In the genomic region with DNA sequence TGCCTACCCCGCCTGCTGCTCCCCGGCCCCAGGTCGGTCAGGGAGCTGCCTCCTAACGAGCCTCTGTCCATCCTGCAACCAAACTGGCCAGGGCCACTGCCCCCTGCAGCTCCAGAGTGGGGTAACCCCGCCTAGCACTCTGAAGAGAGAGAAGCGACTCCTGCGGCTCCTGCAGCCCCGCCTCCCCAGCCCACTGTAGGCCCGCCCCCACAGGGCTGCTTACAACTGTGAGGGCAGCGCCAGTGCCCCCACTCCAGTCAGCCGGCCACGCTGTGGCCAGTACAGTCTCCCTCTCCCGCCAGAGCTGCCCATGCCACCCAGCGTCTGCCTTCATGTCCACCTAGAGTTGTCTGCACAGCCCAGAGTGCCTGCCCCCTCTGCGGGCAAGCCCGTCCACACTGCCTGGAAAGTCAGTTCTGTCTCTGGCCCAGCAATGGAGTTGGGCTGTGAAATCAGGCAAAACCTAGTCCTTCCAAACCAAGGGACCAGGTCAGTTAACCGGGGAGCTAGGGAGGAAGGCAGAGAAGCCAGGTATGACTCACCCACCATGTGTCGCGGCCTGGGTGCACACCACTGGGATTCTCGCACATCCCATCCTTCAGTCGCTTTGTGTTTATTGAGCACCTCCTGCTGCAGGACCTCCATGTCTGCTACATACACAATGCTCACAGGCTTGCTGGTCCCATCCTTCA, we compare ENCODE assay signal across 1 cellular context.
TF ChIP-seq lines count a peak whose summit lies in the region.

No MANE protein-coding gene starts in this region.

TF ChIP-seq in HepG2, 621 proteins besides CTCF, POLR2A, EP300 and RAD21 (continues in another document):
- peak; percentile 76; the same call in 1 of the 2 replicates for TF ChIP-seq HNRNPL (IDR thresholded peaks at IDR 0.05; ENCODE audit: low read depth, low read length)
- TF ChIP-seq ZNF260 (CRISPR knock-in tag; IDR thresholded peaks at IDR 0.05; ENCODE audit: borderline replicate concordance, low read depth): no peak
- TF ChIP-seq SOX13 (IDR thresholded peaks at IDR 0.05): no peak
- 0 out of 4 replicates have a peak, but pooled peaks of 1 of the 2 experiments have one; percentile 6 for TF ChIP-seq SOX13 (CRISPR knock-in tag; conservative IDR thresholded peaks at IDR 0.05 in 1 of 2, IDR thresholded peaks at IDR 0.05 in 1 of 2)
- no peak for TF ChIP-seq GATAD1 (CRISPR knock-in tag; IDR thresholded peaks at IDR 0.05)
- no peak for TF ChIP-seq ELF1 (CRISPR knock-in tag; IDR thresholded peaks at IDR 0.05)
- no peak for TF ChIP-seq ZFP41 (CRISPR knock-in tag; IDR thresholded peaks at IDR 0.05; ENCODE audit: borderline replicate concordance)
- no peak for TF ChIP-seq MTF2 (CRISPR knock-in tag; IDR thresholded peaks at IDR 0.05; ENCODE audit: borderline replicate concordance)
- TF ChIP-seq, protein P1, sequence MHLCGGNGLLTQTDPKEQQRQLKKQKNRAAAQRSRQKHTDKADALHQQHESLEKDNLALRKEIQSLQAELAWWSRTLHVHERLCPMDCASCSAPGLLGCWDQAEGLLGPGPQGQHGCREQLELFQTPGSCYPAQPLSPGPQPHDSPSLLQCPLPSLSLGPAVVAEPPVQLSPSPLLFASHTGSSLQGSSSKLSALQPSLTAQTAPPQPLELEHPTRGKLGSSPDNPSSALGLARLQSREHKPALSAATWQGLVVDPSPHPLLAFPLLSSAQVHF (CRISPR knock-in tag; IDR thresholded peaks at IDR 0.05): peak; percentile 53; the same call in 1 of the 2 replicates
- TF ChIP-seq GLI4 (CRISPR knock-in tag; IDR thresholded peaks at IDR 0.05; ENCODE audit: borderline replicate concordance): no peak
- TF ChIP-seq GATA4 (IDR thresholded peaks at IDR 0.05; ENCODE audit: borderline replicate concordance, low read depth): 0 out of 2 replicates have a peak, but pooled peaks have one; percentile 22
- peak; percentile 35; the same call in 1 of the 2 replicates for TF ChIP-seq SAP130 (CRISPR knock-in tag; IDR thresholded peaks at IDR 0.05; ENCODE audit: low read depth)
- TF ChIP-seq ZNF234 (CRISPR knock-in tag; conservative IDR thresholded peaks at IDR 0.05): no peak
- TF ChIP-seq MEF2D (CRISPR knock-in tag; IDR thresholded peaks at IDR 0.05): no peak
- TF ChIP-seq ZNF296 (CRISPR knock-in tag; conservative IDR thresholded peaks at IDR 0.05): peak; percentile 93
- TF ChIP-seq MTA1 (CRISPR knock-in tag; IDR thresholded peaks at IDR 0.05; ENCODE audit: borderline replicate concordance): 0 out of 2 replicates have a peak, but pooled peaks have one; percentile 25
- no peak for TF ChIP-seq DR1 (CRISPR knock-in tag; IDR thresholded peaks at IDR 0.05)
- no peak for TF ChIP-seq LCORL (IDR thresholded peaks at IDR 0.05)
- TF ChIP-seq LCORL (CRISPR knock-in tag; IDR thresholded peaks at IDR 0.05): no peak
- no peak for TF ChIP-seq PPARG (CRISPR knock-in tag; conservative IDR thresholded peaks at IDR 0.05)
- TF ChIP-seq, protein P2, sequence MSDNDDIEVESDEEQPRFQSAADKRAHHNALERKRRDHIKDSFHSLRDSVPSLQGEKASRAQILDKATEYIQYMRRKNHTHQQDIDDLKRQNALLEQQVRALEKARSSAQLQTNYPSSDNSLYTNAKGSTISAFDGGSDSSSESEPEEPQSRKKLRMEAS (IDR thresholded peaks at IDR 0.05): peak; percentile 18; the same call in 1 of the 2 replicates
- TF ChIP-seq, protein P3, sequence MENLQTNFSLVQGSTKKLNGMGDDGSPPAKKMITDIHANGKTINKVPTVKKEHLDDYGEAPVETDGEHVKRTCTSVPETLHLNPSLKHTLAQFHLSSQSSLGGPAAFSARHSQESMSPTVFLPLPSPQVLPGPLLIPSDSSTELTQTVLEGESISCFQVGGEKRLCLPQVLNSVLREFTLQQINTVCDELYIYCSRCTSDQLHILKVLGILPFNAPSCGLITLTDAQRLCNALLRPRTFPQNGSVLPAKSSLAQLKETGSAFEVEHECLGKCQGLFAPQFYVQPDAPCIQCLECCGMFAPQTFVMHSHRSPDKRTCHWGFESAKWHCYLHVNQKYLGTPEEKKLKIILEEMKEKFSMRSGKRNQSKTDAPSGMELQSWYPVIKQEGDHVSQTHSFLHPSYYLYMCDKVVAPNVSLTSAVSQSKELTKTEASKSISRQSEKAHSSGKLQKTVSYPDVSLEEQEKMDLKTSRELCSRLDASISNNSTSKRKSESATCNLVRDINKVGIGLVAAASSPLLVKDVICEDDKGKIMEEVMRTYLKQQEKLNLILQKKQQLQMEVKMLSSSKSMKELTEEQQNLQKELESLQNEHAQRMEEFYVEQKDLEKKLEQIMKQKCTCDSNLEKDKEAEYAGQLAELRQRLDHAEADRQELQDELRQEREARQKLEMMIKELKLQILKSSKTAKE (CRISPR knock-in tag; IDR thresholded peaks at IDR 0.05; ENCODE audit: borderline replicate concordance): no peak
- TF ChIP-seq, protein P4, sequence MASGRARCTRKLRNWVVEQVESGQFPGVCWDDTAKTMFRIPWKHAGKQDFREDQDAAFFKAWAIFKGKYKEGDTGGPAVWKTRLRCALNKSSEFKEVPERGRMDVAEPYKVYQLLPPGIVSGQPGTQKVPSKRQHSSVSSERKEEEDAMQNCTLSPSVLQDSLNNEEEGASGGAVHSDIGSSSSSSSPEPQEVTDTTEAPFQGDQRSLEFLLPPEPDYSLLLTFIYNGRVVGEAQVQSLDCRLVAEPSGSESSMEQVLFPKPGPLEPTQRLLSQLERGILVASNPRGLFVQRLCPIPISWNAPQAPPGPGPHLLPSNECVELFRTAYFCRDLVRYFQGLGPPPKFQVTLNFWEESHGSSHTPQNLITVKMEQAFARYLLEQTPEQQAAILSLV (CRISPR knock-in tag; IDR thresholded peaks at IDR 0.05; ENCODE audit: borderline replicate concordance): 0 out of 2 replicates have a peak, but pooled peaks have one; percentile 22
- no peak for TF ChIP-seq SMAD3 (CRISPR knock-in tag; IDR thresholded peaks at IDR 0.05)
- no peak for TF ChIP-seq ATF1 (CRISPR knock-in tag; IDR thresholded peaks at IDR 0.05)
- peak; percentile 23; the same call in 1 of the 2 replicates for TF ChIP-seq ZFX (CRISPR knock-in tag; IDR thresholded peaks at IDR 0.05; ENCODE audit: low read depth)
- TF ChIP-seq SIN3A (IDR thresholded peaks at IDR 0.05; ENCODE audit: borderline replicate concordance, low read depth, low read length): no peak
- TF ChIP-seq ZMYM2 (CRISPR knock-in tag; IDR thresholded peaks at IDR 0.05): no peak
- TF ChIP-seq, protein P5, sequence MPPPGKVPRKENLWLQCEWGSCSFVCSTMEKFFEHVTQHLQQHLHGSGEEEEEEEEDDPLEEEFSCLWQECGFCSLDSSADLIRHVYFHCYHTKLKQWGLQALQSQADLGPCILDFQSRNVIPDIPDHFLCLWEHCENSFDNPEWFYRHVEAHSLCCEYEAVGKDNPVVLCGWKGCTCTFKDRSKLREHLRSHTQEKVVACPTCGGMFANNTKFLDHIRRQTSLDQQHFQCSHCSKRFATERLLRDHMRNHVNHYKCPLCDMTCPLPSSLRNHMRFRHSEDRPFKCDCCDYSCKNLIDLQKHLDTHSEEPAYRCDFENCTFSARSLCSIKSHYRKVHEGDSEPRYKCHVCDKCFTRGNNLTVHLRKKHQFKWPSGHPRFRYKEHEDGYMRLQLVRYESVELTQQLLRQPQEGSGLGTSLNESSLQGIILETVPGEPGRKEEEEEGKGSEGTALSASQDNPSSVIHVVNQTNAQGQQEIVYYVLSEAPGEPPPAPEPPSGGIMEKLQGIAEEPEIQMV (CRISPR knock-in tag; IDR thresholded peaks at IDR 0.05; ENCODE audit: low read depth): no peak
- TF ChIP-seq, protein P6, sequence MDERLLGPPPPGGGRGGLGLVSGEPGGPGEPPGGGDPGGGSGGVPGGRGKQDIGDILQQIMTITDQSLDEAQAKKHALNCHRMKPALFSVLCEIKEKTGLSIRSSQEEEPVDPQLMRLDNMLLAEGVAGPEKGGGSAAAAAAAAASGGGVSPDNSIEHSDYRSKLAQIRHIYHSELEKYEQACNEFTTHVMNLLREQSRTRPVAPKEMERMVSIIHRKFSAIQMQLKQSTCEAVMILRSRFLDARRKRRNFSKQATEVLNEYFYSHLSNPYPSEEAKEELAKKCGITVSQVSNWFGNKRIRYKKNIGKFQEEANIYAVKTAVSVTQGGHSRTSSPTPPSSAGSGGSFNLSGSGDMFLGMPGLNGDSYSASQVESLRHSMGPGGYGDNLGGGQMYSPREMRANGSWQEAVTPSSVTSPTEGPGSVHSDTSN (CRISPR knock-in tag; IDR thresholded peaks at IDR 0.05): no peak
- TF ChIP-seq, protein P7, sequence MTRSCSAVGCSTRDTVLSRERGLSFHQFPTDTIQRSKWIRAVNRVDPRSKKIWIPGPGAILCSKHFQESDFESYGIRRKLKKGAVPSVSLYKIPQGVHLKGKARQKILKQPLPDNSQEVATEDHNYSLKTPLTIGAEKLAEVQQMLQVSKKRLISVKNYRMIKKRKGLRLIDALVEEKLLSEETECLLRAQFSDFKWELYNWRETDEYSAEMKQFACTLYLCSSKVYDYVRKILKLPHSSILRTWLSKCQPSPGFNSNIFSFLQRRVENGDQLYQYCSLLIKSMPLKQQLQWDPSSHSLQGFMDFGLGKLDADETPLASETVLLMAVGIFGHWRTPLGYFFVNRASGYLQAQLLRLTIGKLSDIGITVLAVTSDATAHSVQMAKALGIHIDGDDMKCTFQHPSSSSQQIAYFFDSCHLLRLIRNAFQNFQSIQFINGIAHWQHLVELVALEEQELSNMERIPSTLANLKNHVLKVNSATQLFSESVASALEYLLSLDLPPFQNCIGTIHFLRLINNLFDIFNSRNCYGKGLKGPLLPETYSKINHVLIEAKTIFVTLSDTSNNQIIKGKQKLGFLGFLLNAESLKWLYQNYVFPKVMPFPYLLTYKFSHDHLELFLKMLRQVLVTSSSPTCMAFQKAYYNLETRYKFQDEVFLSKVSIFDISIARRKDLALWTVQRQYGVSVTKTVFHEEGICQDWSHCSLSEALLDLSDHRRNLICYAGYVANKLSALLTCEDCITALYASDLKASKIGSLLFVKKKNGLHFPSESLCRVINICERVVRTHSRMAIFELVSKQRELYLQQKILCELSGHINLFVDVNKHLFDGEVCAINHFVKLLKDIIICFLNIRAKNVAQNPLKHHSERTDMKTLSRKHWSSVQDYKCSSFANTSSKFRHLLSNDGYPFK (CRISPR knock-in tag; IDR thresholded peaks at IDR 0.05; ENCODE audit: borderline replicate concordance): peak; percentile 52; the same call in 1 of the 2 replicates
- TF ChIP-seq, protein P8, sequence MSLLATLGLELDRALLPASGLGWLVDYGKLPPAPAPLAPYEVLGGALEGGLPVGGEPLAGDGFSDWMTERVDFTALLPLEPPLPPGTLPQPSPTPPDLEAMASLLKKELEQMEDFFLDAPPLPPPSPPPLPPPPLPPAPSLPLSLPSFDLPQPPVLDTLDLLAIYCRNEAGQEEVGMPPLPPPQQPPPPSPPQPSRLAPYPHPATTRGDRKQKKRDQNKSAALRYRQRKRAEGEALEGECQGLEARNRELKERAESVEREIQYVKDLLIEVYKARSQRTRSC (CRISPR knock-in tag; IDR thresholded peaks at IDR 0.05; ENCODE audit: low read depth): no peak
- TF ChIP-seq SP140L (CRISPR knock-in tag; IDR thresholded peaks at IDR 0.05; ENCODE audit: borderline replicate concordance): no peak
- TF ChIP-seq, protein P9, sequence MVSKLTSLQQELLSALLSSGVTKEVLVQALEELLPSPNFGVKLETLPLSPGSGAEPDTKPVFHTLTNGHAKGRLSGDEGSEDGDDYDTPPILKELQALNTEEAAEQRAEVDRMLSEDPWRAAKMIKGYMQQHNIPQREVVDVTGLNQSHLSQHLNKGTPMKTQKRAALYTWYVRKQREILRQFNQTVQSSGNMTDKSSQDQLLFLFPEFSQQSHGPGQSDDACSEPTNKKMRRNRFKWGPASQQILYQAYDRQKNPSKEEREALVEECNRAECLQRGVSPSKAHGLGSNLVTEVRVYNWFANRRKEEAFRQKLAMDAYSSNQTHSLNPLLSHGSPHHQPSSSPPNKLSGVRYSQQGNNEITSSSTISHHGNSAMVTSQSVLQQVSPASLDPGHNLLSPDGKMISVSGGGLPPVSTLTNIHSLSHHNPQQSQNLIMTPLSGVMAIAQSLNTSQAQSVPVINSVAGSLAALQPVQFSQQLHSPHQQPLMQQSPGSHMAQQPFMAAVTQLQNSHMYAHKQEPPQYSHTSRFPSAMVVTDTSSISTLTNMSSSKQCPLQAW (CRISPR knock-in tag; IDR thresholded peaks at IDR 0.05): peak; percentile 70
- TF ChIP-seq, protein P10, sequence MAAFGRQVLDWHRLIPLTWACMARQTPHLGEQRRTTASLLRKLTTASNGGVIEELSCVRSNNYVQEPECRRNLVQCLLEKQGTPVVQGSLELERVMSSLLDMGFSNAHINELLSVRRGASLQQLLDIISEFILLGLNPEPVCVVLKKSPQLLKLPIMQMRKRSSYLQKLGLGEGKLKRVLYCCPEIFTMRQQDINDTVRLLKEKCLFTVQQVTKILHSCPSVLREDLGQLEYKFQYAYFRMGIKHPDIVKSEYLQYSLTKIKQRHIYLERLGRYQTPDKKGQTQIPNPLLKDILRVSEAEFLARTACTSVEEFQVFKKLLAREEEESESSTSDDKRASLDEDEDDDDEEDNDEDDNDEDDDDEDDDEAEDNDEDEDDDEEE (CRISPR knock-in tag; IDR thresholded peaks at IDR 0.05): 0 out of 2 replicates have a peak, but pooled peaks have one; percentile 57
- TF ChIP-seq ZNF788 (CRISPR knock-in tag; IDR thresholded peaks at IDR 0.05; ENCODE audit: borderline replicate concordance): 0 out of 2 replicates have a peak, but pooled peaks have one; percentile 31
- no peak for TF ChIP-seq YEATS4 (CRISPR knock-in tag; IDR thresholded peaks at IDR 0.05; ENCODE audit: borderline replicate concordance)
- no peak for TF ChIP-seq NR2F6 (IDR thresholded peaks at IDR 0.05)
- TF ChIP-seq NR2F6 (CRISPR knock-in tag; IDR thresholded peaks at IDR 0.05): no peak; the same call in 1 of the 2 replicates
- TF ChIP-seq, protein P11, sequence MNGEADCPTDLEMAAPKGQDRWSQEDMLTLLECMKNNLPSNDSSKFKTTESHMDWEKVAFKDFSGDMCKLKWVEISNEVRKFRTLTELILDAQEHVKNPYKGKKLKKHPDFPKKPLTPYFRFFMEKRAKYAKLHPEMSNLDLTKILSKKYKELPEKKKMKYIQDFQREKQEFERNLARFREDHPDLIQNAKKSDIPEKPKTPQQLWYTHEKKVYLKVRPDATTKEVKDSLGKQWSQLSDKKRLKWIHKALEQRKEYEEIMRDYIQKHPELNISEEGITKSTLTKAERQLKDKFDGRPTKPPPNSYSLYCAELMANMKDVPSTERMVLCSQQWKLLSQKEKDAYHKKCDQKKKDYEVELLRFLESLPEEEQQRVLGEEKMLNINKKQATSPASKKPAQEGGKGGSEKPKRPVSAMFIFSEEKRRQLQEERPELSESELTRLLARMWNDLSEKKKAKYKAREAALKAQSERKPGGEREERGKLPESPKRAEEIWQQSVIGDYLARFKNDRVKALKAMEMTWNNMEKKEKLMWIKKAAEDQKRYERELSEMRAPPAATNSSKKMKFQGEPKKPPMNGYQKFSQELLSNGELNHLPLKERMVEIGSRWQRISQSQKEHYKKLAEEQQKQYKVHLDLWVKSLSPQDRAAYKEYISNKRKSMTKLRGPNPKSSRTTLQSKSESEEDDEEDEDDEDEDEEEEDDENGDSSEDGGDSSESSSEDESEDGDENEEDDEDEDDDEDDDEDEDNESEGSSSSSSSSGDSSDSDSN (CRISPR knock-in tag; IDR thresholded peaks at IDR 0.05): peak; percentile 48; the same call in 1 of the 2 replicates
- TF ChIP-seq, protein P12, sequence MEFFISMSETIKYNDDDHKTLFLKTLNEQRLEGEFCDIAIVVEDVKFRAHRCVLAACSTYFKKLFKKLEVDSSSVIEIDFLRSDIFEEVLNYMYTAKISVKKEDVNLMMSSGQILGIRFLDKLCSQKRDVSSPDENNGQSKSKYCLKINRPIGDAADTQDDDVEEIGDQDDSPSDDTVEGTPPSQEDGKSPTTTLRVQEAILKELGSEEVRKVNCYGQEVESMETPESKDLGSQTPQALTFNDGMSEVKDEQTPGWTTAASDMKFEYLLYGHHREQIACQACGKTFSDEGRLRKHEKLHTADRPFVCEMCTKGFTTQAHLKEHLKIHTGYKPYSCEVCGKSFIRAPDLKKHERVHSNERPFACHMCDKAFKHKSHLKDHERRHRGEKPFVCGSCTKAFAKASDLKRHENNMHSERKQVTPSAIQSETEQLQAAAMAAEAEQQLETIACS (CRISPR knock-in tag; IDR thresholded peaks at IDR 0.05): no peak
